8 cellular contexts compared by ENCODE assay signal in genomic region chr1:71080178-71080781, GRCh38. TPM values are rescaled to one million over a fixed set of nuclear protein-coding genes. Genes with fewer than 3 reads are reported as not detected.
A peak's percentile ranks its signal among the peaks of the same experiment; 100 is the strongest.
DNase-seq lines count a peak whose midpoint lies in the region; ATAC-seq, FAIRE-seq and TF ChIP-seq lines count a peak whose summit lies in the region.

No MANE protein-coding gene starts in this region.

- H3K36me3 ChIP-seq in GM23338 (ENCODE audit: insufficient read depth) = peaks cover 27% of the 10 kb centered on the region
- peaks cover 9% of the 10 kb centered on the region in 2 experiments for H3K36me3 ChIP-seq in keratinocyte (ENCODE audit: control insufficient read depth in 2 of 2, extremely low read depth in 1 of 2, insufficient read depth in 2 of 2, low read length in 2 of 2)

- H3K4me2 ChIP-seq in GM23338 (peak overlapping the region; percentile 81), keratinocyte (ENCODE audit: control insufficient read depth, extremely low read depth, insufficient read depth, low read depth, low read length) (peak overlapping the region; percentile 48)

- H3K27ac ChIP-seq in GM23338 (ENCODE audit: low read depth) = peak overlapping the region; percentile 12
- H3K27ac ChIP-seq in keratinocyte (ENCODE audit: control insufficient read depth, insufficient read depth, low read length) = peak overlapping the region; percentile 97

- DNase-seq in NCI-H510A treated with DMSO at 0.1 percent for 48 hours (lab: John Stamatoyannopoulos, UW) (peak; percentile 63), NCI-H510A (lab: John Stamatoyannopoulos, UW) (no peak), GM23338 (ENCODE audit: low spot score) (peak; percentile 44), NCI-H2171 (lab: John Stamatoyannopoulos, UW) (peak; percentile 18), astrocyte of the spinal cord (ENCODE audit: low read depth, low spot score) (peak; percentile 15), keratinocyte (ENCODE audit: low read depth, low spot score) (no peak)
- DNase-seq in stimulated activated effector memory CD8-positive, alpha-beta T cell treated with anti-CD3 and anti-CD28 coated beads, Interleukin-12 subunit alpha, Interleukin-12 subunit beta, amount 100 ng/mL, for 72 hours (ENCODE audit: low spot score in 2 of 2) = no peak

- peak overlapping the region; percentile 95 for H3K4me3 ChIP-seq in GM23338
- peak overlapping the region; percentile 98 for H3K4me3 ChIP-seq in astrocyte of the spinal cord (ENCODE audit: low read depth, low read length)
- peak overlapping the region; percentile 68 to 77 (median 68) for H3K4me3 ChIP-seq in keratinocyte (ENCODE audit: control insufficient read depth in 2 of 3, extremely low read depth in 1 of 3, insufficient read depth in 2 of 3, low read depth in 1 of 3, low read length in 3 of 3)

- ATAC-seq in GM23338 (peak; percentile 54), GM21576 (IDR thresholded peaks at IDR 0.05; ENCODE audit: unreplicated experiment) (no peak)
- ATAC-seq in stimulated activated effector memory CD8-positive, alpha-beta T cell treated with anti-CD3 and anti-CD28 coated beads, Interleukin-12 subunit alpha, Interleukin-12 subunit beta, amount 100 ng/mL, for 72 hours = peak; percentile 36

- H3K9ac ChIP-seq in keratinocyte (ENCODE audit: control insufficient read depth, extremely low read depth, insufficient read depth, low read length) = peak overlapping the region; percentile 99

- no peaks in the 10 kb centered on the region for H3K9me3 ChIP-seq in keratinocyte (ENCODE audit: control insufficient read depth, low read depth, low read length)

- H3K79me2 ChIP-seq in GM23338 (replicated peaks; ENCODE audit: insufficient read depth) (peaks cover 56% of the 10 kb centered on the region), keratinocyte (ENCODE audit: control insufficient read depth, insufficient read depth, low read length) (peaks cover 54% of the 10 kb centered on the region)

- H3K27ac Mint-ChIP-seq in GM23338 = peak overlapping the region; percentile 100
- peak overlapping the region; percentile 100 for H3K27ac Mint-ChIP-seq in stimulated activated effector memory CD8-positive, alpha-beta T cell treated with anti-CD3 and anti-CD28 coated beads, Interleukin-12 subunit alpha, Interleukin-12 subunit beta, amount 100 ng/mL, for 72 hours

- peaks cover 12% of the 10 kb centered on the region; the same call in 2 of the 3 replicates for H3K4me1 Mint-ChIP-seq in GM23338
- H3K4me1 Mint-ChIP-seq in stimulated activated effector memory CD8-positive, alpha-beta T cell treated with anti-CD3 and anti-CD28 coated beads, Interleukin-12 subunit alpha, Interleukin-12 subunit beta, amount 100 ng/mL, for 72 hours = peaks cover 24% of the 10 kb centered on the region

- FAIRE-seq in keratinocyte (lab: Jason Lieb, UNC) = no peak

- H3K36me3 Mint-ChIP-seq in GM23338 (ENCODE audit: low read depth) = peaks cover 38% of the 10 kb centered on the region
- peaks cover 57% of the 10 kb centered on the region for H3K36me3 Mint-ChIP-seq in stimulated activated effector memory CD8-positive, alpha-beta T cell treated with anti-CD3 and anti-CD28 coated beads, Interleukin-12 subunit alpha, Interleukin-12 subunit beta, amount 100 ng/mL, for 72 hours

- H3K4me3 Mint-ChIP-seq in GM23338 = peak overlapping the region; percentile 99
- peak overlapping the region; percentile 75 for H3K4me3 Mint-ChIP-seq in stimulated activated effector memory CD8-positive, alpha-beta T cell treated with anti-CD3 and anti-CD28 coated beads, Interleukin-12 subunit alpha, Interleukin-12 subunit beta, amount 100 ng/mL, for 72 hours

- H3K9me2 ChIP-seq in GM23338 (ENCODE audit: insufficient read depth) = no peaks in the 10 kb centered on the region

- TF ChIP-seq CTCF in GM23338 (conservative IDR thresholded peaks at IDR 0.05; ENCODE audit: low read depth in 2 of 2) (no peak), astrocyte of the spinal cord (IDR thresholded peaks at IDR 0.05; ENCODE audit: low read depth, low read length) (no peak), keratinocyte (optimal IDR thresholded peaks at IDR 0.05 in 1 of 3, IDR thresholded peaks at IDR 0.05 in 1 of 3, conservative IDR thresholded peaks at IDR 0.05 in 1 of 3; ENCODE audit: extremely low read depth in 1 of 3, insufficient read depth in 2 of 3, low read length in 3 of 3) (no peak)

- H3F3A ChIP-seq in GM23338 (replicated peaks; ENCODE audit: low read depth) = no peaks in the 10 kb centered on the region

- peaks cover 25% of the 10 kb centered on the region; the same call in 1 of the 2 replicates for H3K27me3 ChIP-seq in GM23338 (ENCODE audit: insufficient read depth)
- H3K27me3 ChIP-seq in keratinocyte (ENCODE audit: control insufficient read depth, extremely low read depth, insufficient read depth, low read length) = no peaks in the 10 kb centered on the region

- H3K4me1 ChIP-seq in GM23338 (ENCODE audit: insufficient read depth) = 0 out of 2 replicates have a peak, but pooled peaks cover 8% of the 10 kb centered on the region
- peaks cover 4% of the 10 kb centered on the region for H3K4me1 ChIP-seq in keratinocyte (ENCODE audit: control insufficient read depth, extremely low read depth, insufficient read depth, low read length)

- dilution Hi-C loops in keratinocyte (cut with MboI; ENCODE audit: extremely low pct_ligation_motif_present, low sequenced_read_pairs) = no loop called here

- in situ Hi-C loops in astrocyte of the spinal cord (cut with HindIII; ENCODE audit: low sequenced_read_pairs) = no loop called here

- peaks cover 7% of the 10 kb centered on the region for H3K27me3 Mint-ChIP-seq in GM23338 (ENCODE audit: insufficient read depth, low read depth, poor library complexity)

- H4K20me1 ChIP-seq in GM23338 (replicated peaks; ENCODE audit: insufficient read depth) (no peaks in the 10 kb centered on the region; the same call in 1 of the 2 replicates), keratinocyte (ENCODE audit: control insufficient read depth, extremely low read depth, insufficient read depth, low read length) (peaks cover 9% of the 10 kb centered on the region)

- H2AFZ ChIP-seq in GM23338 = 0 out of 2 replicates have a peak overlapping the region, but pooled peaks have one; percentile 44
- peak overlapping the region; percentile 99 for H2AFZ ChIP-seq in keratinocyte (ENCODE audit: control insufficient read depth, low read length)

- no peaks in the 10 kb centered on the region for H3K9me3 Mint-ChIP-seq in GM23338
- H3K9me3 Mint-ChIP-seq in stimulated activated effector memory CD8-positive, alpha-beta T cell treated with anti-CD3 and anti-CD28 coated beads, Interleukin-12 subunit alpha, Interleukin-12 subunit beta, amount 100 ng/mL, for 72 hours = peaks cover 4% of the 10 kb centered on the region

- no peaks in the 10 kb centered on the region for H3K9me1 ChIP-seq in keratinocyte (ENCODE audit: control insufficient read depth, extremely low read depth, insufficient read depth, low read length)

TF ChIP-seq in GM23338, 12 proteins besides CTCF, POLR2A, EP300 and RAD21 (continues in another document):
- no peak for TF ChIP-seq STAT1 (IDR thresholded peaks at IDR 0.05; ENCODE audit: unreplicated experiment)
- no peak for TF ChIP-seq POLR2AphosphoS5 (IDR thresholded peaks at IDR 0.05; ENCODE audit: low read depth)
- TF ChIP-seq ZNF114 (CRISPR knock-in tag; IDR thresholded peaks at IDR 0.05) = no peak
- no peak for TF ChIP-seq EZH2phosphoT487 (IDR thresholded peaks at IDR 0.05; ENCODE audit: unreplicated experiment)
- TF ChIP-seq ZNF331 (CRISPR knock-in tag; IDR thresholded peaks at IDR 0.05; ENCODE audit: low read depth) = no peak
- TF ChIP-seq NANOG (IDR thresholded peaks at IDR 0.05; ENCODE audit: borderline replicate concordance) = no peak

RNA-seq across cellular contexts. Expression of gene ZRANB2, which starts 0.6 kb away (rescaled TPM):
- total RNA-seq in GM23338 (2014; rRNA removed; shearing (Covaris generic)) = 84.9 and 85.4 TPM in 2 replicates
- polyA plus RNA-seq in GM23338 (2016; fragmentation: Nextera tagmentation; extraction: Ambion mirVana) (142 and 170 TPM in 2 replicates), keratinocyte (56.5 to 92.3 TPM (median 63.2 TPM) in 3 replicates)
- 80.3 TPM for polyA plus RNA-seq in keratinocyte (2011; ENCODE audit: low read depth)
- 32.4 and 50.7 TPM in 2 replicates for polyA plus RNA-seq in keratinocyte (2011; cell fraction: cytosol; rRNA removed)
- polyA plus RNA-seq in keratinocyte (2011; cell fraction: nucleus; rRNA removed) = 144 and 233 TPM in 2 replicates
- polyA plus RNA-seq in keratinocyte (2012; ENCODE audit: low replicate concordance) = 50.0 and 66.2 TPM in 2 replicates
- polyA minus RNA-seq in keratinocyte = 9.2 to 46.6 TPM (median 16.5 TPM) in 3 replicates
- 15.5 TPM for polyA minus RNA-seq in keratinocyte (2011; cell fraction: cytosol; rRNA and poly(A)+ RNA removed)
- polyA minus RNA-seq in keratinocyte (2011; cell fraction: nucleus; rRNA and poly(A)+ RNA removed) = 24.9 and 46.2 TPM in 2 replicates

RNA-seq across cellular contexts. Expression of gene PTGER3, which starts 32.7 kb away (rescaled TPM):
- 1.6 and 4.5 TPM in 2 replicates for total RNA-seq in GM23338 (2014; rRNA removed; shearing (Covaris generic))
- 0.28 and 0.45 TPM in 2 replicates for polyA plus RNA-seq in GM23338 (2016; fragmentation: Nextera tagmentation; extraction: Ambion mirVana)
- polyA plus RNA-seq in keratinocyte = 0.04 to 0.05 TPM in 2 of 3 replicates, not detected in the other
- polyA plus RNA-seq in keratinocyte (2011; ENCODE audit: low read depth) = 4.1 TPM
- not detected in 2 replicates for polyA plus RNA-seq in keratinocyte (2011; cell fraction: cytosol; rRNA removed)
- polyA plus RNA-seq in keratinocyte (2011; cell fraction: nucleus; rRNA removed) = 0.03 TPM in 2 replicates
- polyA plus RNA-seq in keratinocyte (2012; ENCODE audit: low replicate concordance) = 0.01 and 3.8 TPM in 2 replicates
- 0.03 TPM in 1 of 3 replicates, not detected in the others for polyA minus RNA-seq in keratinocyte
- not detected for polyA minus RNA-seq in keratinocyte (2011; cell fraction: cytosol; rRNA and poly(A)+ RNA removed)
- polyA minus RNA-seq in keratinocyte (2011; cell fraction: nucleus; rRNA and poly(A)+ RNA removed) = 0.11 and 0.16 TPM in 2 replicates

Comparison
In these comparisons a context has a peak if more than half of its experiments do, and no peak if none do; other contexts are left out.
1. DNase-seq: peak in NCI-H510A treated with DMSO at 0.1 percent for 48 hours (single experiment), GM23338 (single experiment), NCI-H2171 (single experiment) and astrocyte of the spinal cord (single experiment); none in NCI-H510A (single experiment), keratinocyte (single experiment) and stimulated activated effector memory CD8-positive, alpha-beta T cell treated with anti-CD3 and anti-CD28 coated beads, Interleukin-12 subunit alpha, Interleukin-12 subunit beta, amount 100 ng/mL, for 72 hours (0 of 2).
2. Peak in every context shown above with its lines, with median percentiles within 50 percentile points of each other: H3K4me3 ChIP-seq.